Comparison of ENCODE assay signal across 15 cellular contexts in the genomic region with DNA sequence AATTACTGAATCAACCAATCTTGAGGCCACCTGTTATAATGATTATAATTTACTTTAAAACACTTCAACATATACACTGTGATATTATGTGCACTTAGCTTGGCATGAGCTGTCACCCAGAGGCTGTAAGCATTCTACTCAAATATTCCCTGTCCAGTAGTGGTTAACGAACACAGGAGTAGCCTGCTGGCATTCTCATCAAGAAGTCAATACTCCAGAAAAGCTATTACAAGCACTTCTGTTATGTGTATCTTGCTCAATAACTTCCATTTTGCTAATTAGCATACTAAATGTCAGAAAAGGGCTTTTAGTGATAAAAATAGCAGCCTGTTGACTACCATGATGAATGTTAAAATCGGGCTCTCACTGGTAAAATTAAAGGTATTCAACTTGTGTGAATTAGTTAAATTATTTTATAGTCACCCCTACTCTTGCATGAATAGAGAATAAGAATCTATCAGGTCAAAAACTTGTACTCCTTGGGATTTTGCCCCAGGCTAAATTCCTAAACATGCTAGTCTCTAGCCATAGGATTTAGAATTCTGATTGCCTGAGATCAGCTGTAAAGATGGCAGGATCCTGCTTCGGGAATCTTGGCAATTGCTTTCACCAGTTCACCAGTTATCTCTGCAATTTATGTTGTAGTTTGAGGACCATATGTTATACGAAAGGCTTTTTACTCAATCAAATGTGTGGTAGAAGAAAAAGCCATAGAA.
"Had no signal": no experiment of that assay in that cellular context is flagged by ENCODE, and none has a peak within 500 bp of the region (broad histone marks: within the 10 kb centered on the region; RNA-seq: fewer than 3 reads in every experiment).

No MANE protein-coding gene starts in this region.

- H3K4me3 ChIP-seq: gastrocnemius medialis, heart right ventricle, neural progenitor cell, pancreas, skin epidermis, stomach, thoracic aorta had no signal

- DNase-seq: activated CD4-positive, alpha-beta T cell treated with anti-CD3 and anti-CD28 coated beads for 1 hour; activated CD4-positive, alpha-beta T cell treated with anti-CD3 and anti-CD28 coated beads, Interleukin-2, amount 50 U/mL, for 48 hours; activated CD8-positive, alpha-beta memory T cell treated with anti-CD3 and anti-CD28 coated beads, Interleukin-2, amount 10 ng/mL, durations not matched to agents 7 days and 5 days; activated effector memory CD4-positive, alpha-beta T cell treated with Interleukin-2 at 50 U/mL for 16 hours; activated T-cell treated with anti-CD3 and anti-CD28 coated beads, Interleukin-2, amount 50 U/mL, for 24 hours; brain microvascular endothelial cell; gastrocnemius medialis; heart right ventricle; pancreas; retina; stomach; T-helper 9 cell had no signal
